Comparison of ENCODE assay signal across 8 cellular contexts in the genomic region with DNA sequence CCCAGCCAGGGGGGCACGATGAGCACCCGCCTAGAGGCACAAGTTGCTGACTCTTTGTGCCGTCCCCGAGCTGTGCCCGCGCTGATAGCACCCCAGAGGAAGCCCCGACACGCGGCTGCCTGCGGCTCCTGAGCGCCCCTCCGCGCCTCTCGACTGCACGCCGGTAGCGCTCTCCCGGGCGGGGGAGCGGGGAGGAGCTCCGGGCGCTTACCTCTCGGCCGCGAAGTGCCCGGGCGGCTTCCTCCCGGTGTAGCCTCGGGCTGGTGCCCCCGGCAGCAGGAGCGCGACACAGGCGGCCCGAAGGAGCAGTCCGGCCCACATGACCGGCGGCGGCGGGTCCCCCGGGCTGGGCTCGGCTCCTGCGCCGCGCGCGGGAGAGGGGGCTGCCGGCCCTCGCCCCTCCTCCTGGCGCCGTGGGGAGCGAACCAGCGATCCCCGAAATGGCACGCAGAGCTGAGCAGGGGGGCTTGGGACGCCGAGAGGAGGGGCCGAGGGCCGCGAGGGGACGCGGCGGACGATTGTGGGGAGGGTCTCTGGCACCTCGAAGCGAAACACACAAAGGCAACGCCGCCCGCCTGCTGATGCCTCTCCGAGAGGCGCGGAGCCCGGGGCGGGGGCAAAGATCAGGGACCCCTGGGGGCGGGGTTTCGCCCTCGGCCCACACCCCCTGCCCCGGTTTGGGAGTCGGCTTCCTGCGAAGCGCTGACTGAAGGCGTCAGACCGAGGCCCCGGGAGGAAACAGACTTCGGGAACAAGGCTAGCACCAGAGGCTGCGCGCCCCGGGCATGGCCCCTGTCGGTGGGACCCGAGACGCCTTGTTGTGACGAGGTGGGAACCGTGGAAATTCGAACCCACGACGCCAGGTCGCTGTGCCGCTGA. TPM values are rescaled to one million over a fixed set of nuclear protein-coding genes. Genes with fewer than 3 reads are reported as not detected.
DNase-seq lines count a peak whose midpoint lies in the region; ATAC-seq and TF ChIP-seq lines count a peak whose summit lies in the region.

A gene with protein sequence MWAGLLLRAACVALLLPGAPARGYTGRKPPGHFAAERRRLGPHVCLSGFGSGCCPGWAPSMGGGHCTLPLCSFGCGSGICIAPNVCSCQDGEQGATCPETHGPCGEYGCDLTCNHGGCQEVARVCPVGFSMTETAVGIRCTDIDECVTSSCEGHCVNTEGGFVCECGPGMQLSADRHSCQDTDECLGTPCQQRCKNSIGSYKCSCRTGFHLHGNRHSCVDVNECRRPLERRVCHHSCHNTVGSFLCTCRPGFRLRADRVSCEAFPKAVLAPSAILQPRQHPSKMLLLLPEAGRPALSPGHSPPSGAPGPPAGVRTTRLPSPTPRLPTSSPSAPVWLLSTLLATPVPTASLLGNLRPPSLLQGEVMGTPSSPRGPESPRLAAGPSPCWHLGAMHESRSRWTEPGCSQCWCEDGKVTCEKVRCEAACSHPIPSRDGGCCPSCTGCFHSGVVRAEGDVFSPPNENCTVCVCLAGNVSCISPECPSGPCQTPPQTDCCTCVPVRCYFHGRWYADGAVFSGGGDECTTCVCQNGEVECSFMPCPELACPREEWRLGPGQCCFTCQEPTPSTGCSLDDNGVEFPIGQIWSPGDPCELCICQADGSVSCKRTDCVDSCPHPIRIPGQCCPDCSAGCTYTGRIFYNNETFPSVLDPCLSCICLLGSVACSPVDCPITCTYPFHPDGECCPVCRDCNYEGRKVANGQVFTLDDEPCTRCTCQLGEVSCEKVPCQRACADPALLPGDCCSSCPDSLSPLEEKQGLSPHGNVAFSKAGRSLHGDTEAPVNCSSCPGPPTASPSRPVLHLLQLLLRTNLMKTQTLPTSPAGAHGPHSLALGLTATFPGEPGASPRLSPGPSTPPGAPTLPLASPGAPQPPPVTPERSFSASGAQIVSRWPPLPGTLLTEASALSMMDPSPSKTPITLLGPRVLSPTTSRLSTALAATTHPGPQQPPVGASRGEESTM (minus strand): TSS at position 600 of the 879 bp plus-strand sequence. CDS start 279 bp downstream, at position 321.

- H2AFZ ChIP-seq in GM23338, result peak within 1 kb of the TSS; percentile 84

- TF ChIP-seq CTCF in GM23338 (conservative IDR thresholded peaks at IDR 0.05; ENCODE audit: low read depth in 2 of 2) (peak in 1 of 2 experiments; percentile 43; a peak in 2 of 4 replicates), astrocyte of the cerebellum (IDR thresholded peaks at IDR 0.05; ENCODE audit: low read depth, low read length, missing control alignments) (peak; percentile 32)

- DNase-seq in GF-D8 (lab: John Stamatoyannopoulos, UW) (peak; percentile 41), GM23338 (ENCODE audit: low spot score) (peak; percentile 92), M059J (ENCODE audit: low read depth) (peak; percentile 56), T-helper 22 cell (ENCODE audit: low read depth) (peak; percentile 7), astrocyte of the cerebellum (ENCODE audit: low read depth) (no peak), putamen (ENCODE audit: low spot score) (no peak)
- DNase-seq in stimulated activated CD4-positive, alpha-beta T cell treated with anti-CD3 and anti-CD28 coated beads, Interleukin-15, amount 100 ng/mL, for 48 hours (ENCODE audit: low read depth in 2 of 2), result peak; percentile 59 to 67

- peaks cover 5% of the 10 kb centered on the region for H3K36me3 ChIP-seq in GM23338 (ENCODE audit: insufficient read depth)
- peaks cover 37% of the 10 kb centered on the region for H3K36me3 ChIP-seq in iPS-20b (ENCODE audit: insufficient read depth, low read depth, low read length)

- H3K27ac ChIP-seq in GM23338 (ENCODE audit: low read depth) (peak within 1 kb of the TSS; percentile 87), iPS-20b (ENCODE audit: low read length) (no peak within 1 kb of the TSS)

- in situ Hi-C loops in astrocyte of the cerebellum (cut with HindIII; ENCODE audit: low sequenced_read_pairs), result no loop called here

- peaks cover 6% of the 10 kb centered on the region; the same call in 1 of the 2 replicates for H4K20me1 ChIP-seq in GM23338 (replicated peaks; ENCODE audit: insufficient read depth)

- no peaks in the 10 kb centered on the region for H3K9me3 ChIP-seq in iPS-20b (ENCODE audit: insufficient read depth, low read depth, low read length)

- H3F3A ChIP-seq in GM23338 (replicated peaks; ENCODE audit: low read depth), result peaks cover 9% of the 10 kb centered on the region

- H3K4me1 Mint-ChIP-seq in GM23338, result peaks cover 23% of the 10 kb centered on the region

- peak within 1 kb of the TSS; percentile 74 for H3K9ac ChIP-seq in iPS-20b (ENCODE audit: low read depth, low read length)

- no peaks in the 10 kb centered on the region for H3K9me2 ChIP-seq in GM23338 (ENCODE audit: insufficient read depth)

- peaks cover 9% of the 10 kb centered on the region for H3K4me1 ChIP-seq in GM23338 (ENCODE audit: insufficient read depth)
- peaks cover 4% of the 10 kb centered on the region; the same call in 1 of the 2 replicates for H3K4me1 ChIP-seq in iPS-20b (ENCODE audit: insufficient read depth, low read length)

- H3K9me3 Mint-ChIP-seq in GM23338, result no peaks in the 10 kb centered on the region; the same call in 2 of the 3 replicates

- H3K27ac Mint-ChIP-seq in GM23338, result no peak within 1 kb of the TSS

- H3K79me2 ChIP-seq in GM23338 (replicated peaks; ENCODE audit: insufficient read depth), result peaks cover 19% of the 10 kb centered on the region

- H3K27me3 ChIP-seq in GM23338 (ENCODE audit: insufficient read depth), result peaks cover 11% of the 10 kb centered on the region
- peaks cover 20% of the 10 kb centered on the region for H3K27me3 ChIP-seq in iPS-20b (ENCODE audit: insufficient read depth, low read length)

- peak within 1 kb of the TSS; percentile 93 for H3K4me2 ChIP-seq in GM23338

- ATAC-seq in GM23338, result peak; percentile 73

- H3K27me3 Mint-ChIP-seq in GM23338 (ENCODE audit: insufficient read depth, low read depth, poor library complexity), result peaks cover 24% of the 10 kb centered on the region

- peaks cover 28% of the 10 kb centered on the region for H3K36me3 Mint-ChIP-seq in GM23338 (ENCODE audit: low read depth)

- peak within 1 kb of the TSS; percentile 86 for H3K4me3 ChIP-seq in GM23338
- peak within 1 kb of the TSS; percentile 43 for H3K4me3 ChIP-seq in astrocyte of the cerebellum (ENCODE audit: low read depth, low read length)
- H3K4me3 ChIP-seq in iPS-20b (ENCODE audit: low read length), result peak within 1 kb of the TSS; percentile 79

- peak within 1 kb of the TSS; percentile 87 for H3K4me3 Mint-ChIP-seq in GM23338

TF ChIP-seq in GM23338, 12 proteins besides CTCF, POLR2A, EP300 and RAD21:
- TF ChIP-seq POLR2AphosphoS5 (IDR thresholded peaks at IDR 0.05; ENCODE audit: low read depth) (peak; percentile 56), EZH2 (IDR thresholded peaks at IDR 0.05; ENCODE audit: low read depth, unreplicated experiment) (no peak), EZH2phosphoT487 (IDR thresholded peaks at IDR 0.05; ENCODE audit: unreplicated experiment) (no peak), CREB1 (CRISPR knock-in tag; IDR thresholded peaks at IDR 0.05; ENCODE audit: low read depth) (peak; percentile 49; the same call in 1 of the 2 replicates)

RNA-seq across cellular contexts. Expression of the gene that starts here (rescaled TPM):
- 13.1 and 16.9 TPM in 2 replicates for total RNA-seq in GM23338 (2014; rRNA removed; shearing (Covaris generic))
- polyA plus RNA-seq in GM23338 (2016; fragmentation: Nextera tagmentation; extraction: Ambion mirVana), result 9.7 and 9.9 TPM in 2 replicates
- not detected in 2 replicates for total RNA-seq in M059J (2014; rRNA removed; shearing (Covaris generic))

Comparison
In these comparisons a context has a peak if more than half of its experiments do, and no peak if none do; other contexts are left out.
1. RNA of the gene that starts here (total RNA-seq): 13.1 to 16.9 TPM in GM23338; not detected in M059J; every median in the first group is over 10 times any median in the second.
2. Peak in DNase-seq in M059J; RNA of the gene not detected or under 1 TPM.
3. DNase-seq: peak in GF-D8 (single experiment), GM23338 (single experiment), T-helper 22 cell (single experiment) and stimulated activated CD4-positive, alpha-beta T cell treated with anti-CD3 and anti-CD28 coated beads, Interleukin-15, amount 100 ng/mL, for 48 hours (2 of 2); none in astrocyte of the cerebellum (single experiment) and putamen (single experiment).
4. Peak in every context shown above with its lines, with median percentiles within 50 percentile points of each other: H3K4me3 ChIP-seq.